ENCODE assay signal across 8 cellular contexts in the genomic region with DNA sequence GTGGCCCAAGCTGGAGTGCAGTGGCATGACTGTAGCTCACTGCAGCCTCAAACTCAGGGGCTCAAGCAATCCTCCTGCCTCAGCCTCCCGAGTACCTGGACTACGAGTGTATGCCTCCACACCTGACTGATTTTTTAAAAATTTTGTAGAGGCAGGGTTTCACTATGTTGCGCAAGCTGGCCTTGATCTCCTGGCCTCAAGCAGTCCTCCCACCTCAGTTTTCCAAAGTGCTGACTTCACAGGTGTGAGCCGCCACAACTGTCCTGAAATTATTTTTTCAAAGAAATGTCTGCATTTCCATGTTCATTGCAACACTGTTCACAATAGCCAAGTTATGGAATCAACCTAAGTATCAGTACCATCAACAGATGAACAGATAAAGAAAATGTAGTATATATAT.
"Had no signal": no experiment of that assay in that cellular context is flagged by ENCODE, and none has a peak within 500 bp of the region (broad histone marks: within the 10 kb centered on the region; RNA-seq: fewer than 3 reads in every experiment).

No MANE protein-coding gene starts in this region.

- H3K4me3 ChIP-seq: GM12878 had no signal

- FAIRE-seq: G401.6, GM12878, GM12891, GM12892, GM18507, GM19239 had no signal

- ATAC-seq: GM12878 had no signal

- DNase-seq: GDM1, GF-D8 had no signal
